ENCODE assay signal across 27 cellular contexts in the genomic region with DNA sequence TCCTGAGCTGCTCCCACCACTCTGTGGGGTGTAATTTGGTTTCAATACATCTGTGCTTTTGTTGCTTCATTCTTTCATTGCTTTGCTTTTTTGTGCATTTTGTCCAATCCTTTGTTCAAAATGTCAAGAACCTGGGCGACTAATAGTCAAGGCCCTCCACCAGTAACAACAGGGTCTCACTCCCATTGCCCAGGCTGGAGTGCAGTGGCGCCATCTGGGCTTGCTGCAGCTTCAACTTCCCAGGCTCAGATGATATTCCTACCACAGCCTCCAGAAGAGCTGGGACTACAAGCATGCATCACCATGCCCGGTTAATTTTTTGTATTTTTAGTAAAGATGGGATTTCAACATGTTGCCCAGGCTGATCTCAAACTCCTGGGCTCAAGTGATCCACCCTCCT.
A peak's percentile ranks its signal among the peaks of the same experiment; 100 is the strongest.
DNase-seq lines count a peak whose midpoint lies in the region; ATAC-seq, FAIRE-seq and TF ChIP-seq lines count a peak whose summit lies in the region.
"Had no signal": no experiment of that assay in that cellular context is flagged by ENCODE, and none has a peak within 500 bp of the region (broad histone marks: within the 10 kb centered on the region; RNA-seq: fewer than 3 reads in every experiment).

No MANE protein-coding gene starts in this region.

- H3K23ac ChIP-seq in H1 (ENCODE audit: insufficient read length) = no peak overlapping the region

- WGBS in heart left ventricle, 4 donors = 77 to 93% (median 86%) methylated on average over 3 of the region's 3 CpGs
- WGBS in H1 (ENCODE audit: extremely low coverage in 1 of 2, insufficient coverage in 1 of 2, insufficient read length in 1 of 2, insufficient replicate concordance in 2 of 2, low coverage in 1 of 2, low lambda C conversion rate in 2 of 2, missing lambda C conversion rate in 1 of 2), 2 experiments = 83% methylated on average over 3 of the region's 3 CpGs; no CpG with 5 or more reads in 1 of the 2 experiments

- H3K23me2 ChIP-seq in H1 (ENCODE audit: low read depth, low read length) = peaks cover 1% of the 10 kb centered on the region; the same call in 1 of the 2 replicates

- H2BK120ac ChIP-seq in H1 (replicated peaks; ENCODE audit: low read depth, low read length) = no peak overlapping the region

- no peak overlapping the region for H3K18ac ChIP-seq in H1 (ENCODE audit: extremely low read depth, low read length)

- H2BK20ac ChIP-seq in H1 (ENCODE audit: low read length) = no peak overlapping the region

- no peak overlapping the region for H2BK15ac ChIP-seq in H1 (ENCODE audit: low read length)

- no peak overlapping the region for H3K4me3 ChIP-seq in left ventricle myocardium inferior
- H3K4me3 ChIP-seq in heart left ventricle = no peak overlapping the region
- no peak overlapping the region for H3K4me3 ChIP-seq in H1 (ENCODE audit: extremely low read depth in 1 of 4, insufficient read depth in 2 of 4, low read depth in 3 of 4, low read length in 4 of 4)
- H3K4me3 ChIP-seq in mucosa of descending colon = no peak overlapping the region
- no peak overlapping the region for H3K4me3 ChIP-seq in breast epithelium
- H3K4me3 ChIP-seq: SJSA1 had no signal

- H2BK12ac ChIP-seq in H1 (ENCODE audit: low read depth, low read length) = no peak overlapping the region

- FAIRE-seq in H1 (lab: Jason Lieb, UNC) = no peak
- FAIRE-seq: GM12892, GM19239 had no signal

- H3K14ac ChIP-seq in H1 (ENCODE audit: insufficient read length) = no peak overlapping the region

- H3K9ac ChIP-seq in H1 (replicated peaks in 1 of 4; ENCODE audit: extremely low read depth in 1 of 4, low read depth in 3 of 4, low read length in 3 of 4) = no peak overlapping the region

- H3K4ac ChIP-seq in H1 (replicated peaks; ENCODE audit: insufficient read length, low read depth, low read length) = no peak overlapping the region

- no peak overlapping the region for H2AFZ ChIP-seq in H1 (ENCODE audit: low read length)

- H3K36me3 ChIP-seq in left ventricle myocardium inferior = no peaks in the 10 kb centered on the region
- H3K36me3 ChIP-seq in heart left ventricle = no peaks in the 10 kb centered on the region
- no peaks in the 10 kb centered on the region for H3K36me3 ChIP-seq in H1 (ENCODE audit: control insufficient read depth in 2 of 4, insufficient read depth in 4 of 4, low read length in 3 of 4)
- no peaks in the 10 kb centered on the region for H3K36me3 ChIP-seq in mucosa of descending colon (ENCODE audit: low read depth)
- no peaks in the 10 kb centered on the region for H3K36me3 ChIP-seq in breast epithelium
- H3K36me3 ChIP-seq: BE2C, SJSA1 had no signal

- no peak overlapping the region for H4K91ac ChIP-seq in H1 (replicated peaks; ENCODE audit: insufficient read length, low read length)

- H4K8ac ChIP-seq in H1 (ENCODE audit: extremely low read depth, insufficient read depth, low read length) = no peak overlapping the region

- ATAC-seq in heart left ventricle (no peak), mucosa of descending colon (peak; percentile 10)
- ATAC-seq: PC-3, Right ventricle myocardium inferior had no signal

- no peak overlapping the region for H4K5ac ChIP-seq in H1 (ENCODE audit: insufficient read length, low read depth, low read length)

- H3K4me1 ChIP-seq in left ventricle myocardium inferior = peaks cover 3% of the 10 kb centered on the region
- peaks cover 0 to 6% (median 0%) of the 10 kb centered on the region in 12 donors for H3K4me1 ChIP-seq in heart left ventricle
- H3K4me1 ChIP-seq in H1 (replicated peaks in 1 of 4; ENCODE audit: control insufficient read depth in 3 of 4, insufficient read depth in 4 of 4, low read length in 3 of 4) = no peaks in the 10 kb centered on the region
- H3K4me1 ChIP-seq in mucosa of descending colon (ENCODE audit: low read depth) = peaks cover 11% of the 10 kb centered on the region
- no peaks in the 10 kb centered on the region for H3K4me1 ChIP-seq in breast epithelium
- H3K4me1 ChIP-seq: BE2C, SJSA1 had no signal

- no peak overlapping the region for H2AK5ac ChIP-seq in H1 (ENCODE audit: low read depth, low read length)

- TF ChIP-seq EP300 in H1 (IDR thresholded peaks at IDR 0.05; ENCODE audit: borderline replicate concordance in 1 of 2, low read depth in 2 of 2, low read length in 2 of 2) = no peak

- no peak overlapping the region for H3K56ac ChIP-seq in H1 (replicated peaks; ENCODE audit: insufficient read length, low read depth, low read length)

- intact Hi-C loops in left ventricle myocardium inferior (cut with micrococcal nuclease) (no loop called here), heart left ventricle (cut with DNase I) (no loop called here), mucosa of descending colon (cut with DNase I, micrococcal nuclease) (no loop called here), breast epithelium (cut with DNase I; ENCODE audit: low total_unique reads) (no loop called here)

- H3K27ac ChIP-seq in left ventricle myocardium inferior (replicated peaks) (peak overlapping the region; percentile 40), heart left ventricle (peak overlapping the region in 1 of 12 donors; percentile 13), H1 (ENCODE audit: low read depth, low read length) (no peak overlapping the region), breast epithelium (no peak overlapping the region)
- H3K27ac ChIP-seq: SJSA1 had no signal

- no peaks in the 10 kb centered on the region for H3K79me1 ChIP-seq in H1 (ENCODE audit: low read depth, low read length)

- no peak for TF ChIP-seq POLR2A in heart left ventricle (IDR thresholded peaks at IDR 0.05)
- TF ChIP-seq POLR2A in H1 (IDR thresholded peaks at IDR 0.05; ENCODE audit: control extremely low read depth in 1 of 2, low read depth in 2 of 2, low read length in 2 of 2) = no peak
- no peak for TF ChIP-seq POLR2A in breast epithelium (IDR thresholded peaks at IDR 0.05)

- H3K27me3 ChIP-seq in left ventricle myocardium inferior (ENCODE audit: low read depth) = no peaks in the 10 kb centered on the region
- H3K27me3 ChIP-seq in heart left ventricle = no peaks in the 10 kb centered on the region
- no peaks in the 10 kb centered on the region for H3K27me3 ChIP-seq in H1 (replicated peaks in 1 of 4; ENCODE audit: control insufficient read depth in 3 of 4, extremely low read depth in 1 of 4, insufficient read depth in 3 of 4, low read length in 3 of 4)
- no peaks in the 10 kb centered on the region for H3K27me3 ChIP-seq in breast epithelium
- H3K27me3 ChIP-seq: BE2C, SJSA1 had no signal

- CTCF ChIA-PET in H1 (lab: Charles Lee; ENCODE audit: partially characterized antibody) = interaction anchor here (0.9 kb wide), 1 partner anchor 93 kb away, joined by 3 read pairs; no protein-coding TSS in a partner anchor
- CTCF ChIA-PET in GM10248 (lab: Yijun Ruan, JAX) = no interaction called here

- no peak overlapping the region for H2BK5ac ChIP-seq in H1 (ENCODE audit: low read depth, low read length)

- H3K9me3 ChIP-seq in left ventricle myocardium inferior (replicated peaks) (peaks cover 28% of the 10 kb centered on the region), heart left ventricle (peaks cover 0 to 25% (median 19%) of the 10 kb centered on the region in 12 donors), H1 (ENCODE audit: insufficient read depth in 2 of 2, low read depth in 1 of 2, low read length in 1 of 2) (peaks cover 14 to 22% of the 10 kb centered on the region in 2 experiments), mucosa of descending colon (peaks cover 23% of the 10 kb centered on the region), breast epithelium (peaks cover 16 to 20% of the 10 kb centered on the region in 2 donors)
- H3K9me3 ChIP-seq: BE2C had no signal

- no peak for TF ChIP-seq CTCF in left ventricle myocardium inferior (IDR thresholded peaks at IDR 0.05; ENCODE audit: borderline replicate concordance)
- TF ChIP-seq CTCF in heart left ventricle (IDR thresholded peaks at IDR 0.05) = no peak
- TF ChIP-seq CTCF in H1 (IDR thresholded peaks at IDR 0.05; ENCODE audit: control extremely low read depth in 1 of 3, insufficient read depth in 1 of 3, low read depth in 1 of 3, low read length in 3 of 3) = peak in 2 of 3 experiments; percentile 33 to 39; a peak in 2 of 4 replicates
- TF ChIP-seq CTCF in mucosa of descending colon (IDR thresholded peaks at IDR 0.05) = no peak
- TF ChIP-seq CTCF in breast epithelium (IDR thresholded peaks at IDR 0.05) = no peak
- TF ChIP-seq CTCF in GM10248 (IDR thresholded peaks at IDR 0.05; ENCODE audit: control extremely low read depth, extremely low read depth, low read depth, missing control alignments) = no peak

- H3K79me2 ChIP-seq in H1 (ENCODE audit: control insufficient read depth in 1 of 2, insufficient read depth in 2 of 2, low read length in 2 of 2) = no peaks in the 10 kb centered on the region

- DNase-seq in left ventricle myocardium inferior (no peak), heart left ventricle (no peak), H1 (ENCODE audit: low read depth in 1 of 2, low spot score in 2 of 2) (no peak), mucosa of descending colon (peak in 1 of 3 donors; percentile 10), cerebellum (ENCODE audit: low spot score) (no peak), breast epithelium (ENCODE audit: low spot score in 2 of 2) (no peak), GM10248 (ENCODE audit: extremely low spot score) (no peak)
- DNase-seq: 8988T; ACHN; BE2C; CD8-positive, alpha-beta memory T cell; DMS79 treated with DMSO at 0.1 percent for 48 hours; GF-D8; H7; KBM-7; MV-4-11; NCI-H1105; NCI-H1436 treated with DMSO at 0.1 percent for 48 hours; NCI-H1930; NCI-H446; NCI-H524 treated with DMSO at 0.1 percent for 48 hours; NCI-H774 had no signal

- no peaks in the 10 kb centered on the region for H4K20me1 ChIP-seq in H1 (replicated peaks in 1 of 2; ENCODE audit: control insufficient read depth in 1 of 2, insufficient read depth in 2 of 2, low read length in 2 of 2)

- H3K4me2 ChIP-seq in H1 (ENCODE audit: insufficient read depth in 1 of 2, low read depth in 2 of 2, low read length in 2 of 2) = no peak overlapping the region

- TF ChIP-seq RAD21 in H1 (IDR thresholded peaks at IDR 0.05 in 1 of 2, conservative IDR thresholded peaks at IDR 0.05 in 1 of 2; ENCODE audit: low read depth in 2 of 2, low read length in 2 of 2) = peak; percentile 36 to 61

- POLR2A ChIA-PET in H1 (lab: Charles Lee; ENCODE audit: partially characterized antibody) = no interaction called here
- POLR2A ChIA-PET in GM10248 (lab: Yijun Ruan, JAX) = no interaction called here

TF ChIP-seq in H1, 55 proteins besides CTCF, POLR2A, EP300 and RAD21 (continues in another document):
- TF ChIP-seq ASH2L (IDR thresholded peaks at IDR 0.05; ENCODE audit: low read length) = no peak
- no peak for TF ChIP-seq SP4 (IDR thresholded peaks at IDR 0.05; ENCODE audit: low read length)
- TF ChIP-seq ATF2 (IDR thresholded peaks at IDR 0.05; ENCODE audit: low read length) = no peak

Comparison
In these comparisons a context has a peak if more than half of its experiments do, and no peak if none do; other contexts are left out.
1. CTCF ChIP-seq: peak in H1 (2 of 3); none in left ventricle myocardium inferior (single experiment), heart left ventricle (0 of 12), mucosa of descending colon (single experiment), breast epithelium (0 of 3) and GM10248 (single experiment).